In genomic region chr6:146914563-146915483, GRCh38 we compare ENCODE assay signal across 8 cellular contexts.
DNase-seq lines count a peak whose midpoint lies in the region; ATAC-seq and TF ChIP-seq lines count a peak whose summit lies in the region.

No MANE protein-coding gene starts in this region.

- peaks cover 23% of the 10 kb centered on the region for H3K4me1 Mint-ChIP-seq in activated naive CD4-positive, alpha-beta T cell treated with anti-CD3 and anti-CD28 coated beads for 36 hours (ENCODE audit: low read depth)

- H3K4me3 ChIP-seq in foreskin fibroblast (ENCODE audit: low read depth in 1 of 2, low read length in 2 of 2), result peak overlapping the region; percentile 40 to 45

- no peak for TF ChIP-seq CTCF in foreskin fibroblast (IDR thresholded peaks at IDR 0.05; ENCODE audit: low read depth, low read length)

- ATAC-seq in SK-N-SH treated with all-trans-retinoic acid at 6 μM for 48 hours (peak; percentile 83), GM21367 (IDR thresholded peaks at IDR 0.05; ENCODE audit: unreplicated experiment) (no peak), GM21515 (IDR thresholded peaks at IDR 0.05; ENCODE audit: unreplicated experiment) (no peak), GM19452 (IDR thresholded peaks at IDR 0.05; ENCODE audit: unreplicated experiment) (no peak)

- DNase-seq in HCEC 1CT (peak; percentile 95), foreskin fibroblast (peak; percentile 90 to 95), renal cortical epithelial cell (ENCODE audit: low read depth) (peak; percentile 97)
- no peak for DNase-seq in activated naive CD4-positive, alpha-beta T cell treated with anti-CD3 and anti-CD28 coated beads for 36 hours

- no peaks in the 10 kb centered on the region for H3K9me3 Mint-ChIP-seq in activated naive CD4-positive, alpha-beta T cell treated with anti-CD3 and anti-CD28 coated beads for 36 hours

- peaks cover 12% of the 10 kb centered on the region for H3K27me3 Mint-ChIP-seq in activated naive CD4-positive, alpha-beta T cell treated with anti-CD3 and anti-CD28 coated beads for 36 hours (ENCODE audit: low read depth)

- CTCF ChIA-PET in activated naive CD4-positive, alpha-beta T cell treated with anti-CD3 and anti-CD28 coated beads for 36 hours (lab: Charles Lee), result no interaction called here

- no peak overlapping the region for H3K4me3 Mint-ChIP-seq in activated naive CD4-positive, alpha-beta T cell treated with anti-CD3 and anti-CD28 coated beads for 36 hours

- H3K36me3 Mint-ChIP-seq in activated naive CD4-positive, alpha-beta T cell treated with anti-CD3 and anti-CD28 coated beads for 36 hours (ENCODE audit: low read depth), result no peaks in the 10 kb centered on the region

- H3K27ac Mint-ChIP-seq in activated naive CD4-positive, alpha-beta T cell treated with anti-CD3 and anti-CD28 coated beads for 36 hours, result no peak overlapping the region

- intact Hi-C loops in activated naive CD4-positive, alpha-beta T cell treated with anti-CD3 and anti-CD28 coated beads for 36 hours (cut with micrococcal nuclease), result loop anchor here (1.0 kb wide), 1 partner anchor 34 kb away; no protein-coding TSS in a partner anchor

TF ChIP-seq in SK-N-SH treated with all-trans-retinoic acid at 6 μM for 48 hours, 23 proteins besides CTCF, POLR2A, EP300 and RAD21:
- TF ChIP-seq CSRNP3 (CRISPR knock-in tag; IDR thresholded peaks at IDR 0.05) (no peak), GLIS3 (CRISPR knock-in tag; IDR thresholded peaks at IDR 0.05) (no peak), PATZ1 (CRISPR knock-in tag; IDR thresholded peaks at IDR 0.05; ENCODE audit: borderline replicate concordance) (peak; percentile 27; the same call in 1 of the 2 replicates), TCF4 (CRISPR knock-in tag; IDR thresholded peaks at IDR 0.05; ENCODE audit: borderline replicate concordance) (no peak), ISL1 (CRISPR knock-in tag; IDR thresholded peaks at IDR 0.05) (peak; percentile 92), CREB5 (CRISPR knock-in tag; IDR thresholded peaks at IDR 0.05; ENCODE audit: low read depth) (0 out of 2 replicates have a peak, but pooled peaks have one; percentile 11), ZNF565 (CRISPR knock-in tag; conservative IDR thresholded peaks at IDR 0.05; ENCODE audit: low read depth) (no peak), SNAI2 (CRISPR knock-in tag; IDR thresholded peaks at IDR 0.05) (0 out of 2 replicates have a peak, but pooled peaks have one; percentile 16)
- TF ChIP-seq, protein P1, sequence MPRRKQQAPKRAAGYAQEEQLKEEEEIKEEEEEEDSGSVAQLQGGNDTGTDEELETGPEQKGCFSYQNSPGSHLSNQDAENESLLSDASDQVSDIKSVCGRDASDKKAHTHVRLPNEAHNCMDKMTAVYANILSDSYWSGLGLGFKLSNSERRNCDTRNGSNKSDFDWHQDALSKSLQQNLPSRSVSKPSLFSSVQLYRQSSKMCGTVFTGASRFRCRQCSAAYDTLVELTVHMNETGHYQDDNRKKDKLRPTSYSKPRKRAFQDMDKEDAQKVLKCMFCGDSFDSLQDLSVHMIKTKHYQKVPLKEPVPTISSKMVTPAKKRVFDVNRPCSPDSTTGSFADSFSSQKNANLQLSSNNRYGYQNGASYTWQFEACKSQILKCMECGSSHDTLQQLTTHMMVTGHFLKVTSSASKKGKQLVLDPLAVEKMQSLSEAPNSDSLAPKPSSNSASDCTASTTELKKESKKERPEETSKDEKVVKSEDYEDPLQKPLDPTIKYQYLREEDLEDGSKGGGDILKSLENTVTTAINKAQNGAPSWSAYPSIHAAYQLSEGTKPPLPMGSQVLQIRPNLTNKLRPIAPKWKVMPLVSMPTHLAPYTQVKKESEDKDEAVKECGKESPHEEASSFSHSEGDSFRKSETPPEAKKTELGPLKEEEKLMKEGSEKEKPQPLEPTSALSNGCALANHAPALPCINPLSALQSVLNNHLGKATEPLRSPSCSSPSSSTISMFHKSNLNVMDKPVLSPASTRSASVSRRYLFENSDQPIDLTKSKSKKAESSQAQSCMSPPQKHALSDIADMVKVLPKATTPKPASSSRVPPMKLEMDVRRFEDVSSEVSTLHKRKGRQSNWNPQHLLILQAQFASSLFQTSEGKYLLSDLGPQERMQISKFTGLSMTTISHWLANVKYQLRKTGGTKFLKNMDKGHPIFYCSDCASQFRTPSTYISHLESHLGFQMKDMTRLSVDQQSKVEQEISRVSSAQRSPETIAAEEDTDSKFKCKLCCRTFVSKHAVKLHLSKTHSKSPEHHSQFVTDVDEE (CRISPR knock-in tag; IDR thresholded peaks at IDR 0.05), result no peak
